15 cellular contexts compared by ENCODE assay signal in genomic region chr6:33202799-33203198, GRCh38. TPM values are rescaled to one million over a fixed set of nuclear protein-coding genes. Genes with fewer than 3 reads are reported as not detected.
DNase-seq lines count a peak whose midpoint lies in the region; ATAC-seq and TF ChIP-seq lines count a peak whose summit lies in the region.
"Had no signal": no experiment of that assay in that cellular context is flagged by ENCODE, and none has a peak within 500 bp of the region (broad histone marks: within the 10 kb centered on the region; RNA-seq: fewer than 3 reads in every experiment).

No MANE protein-coding gene starts in this region.

- 82 to 84% methylated on average over 5 to 6 of the region's 6 CpGs for WGBS in esophagus squamous epithelium, 2 donors

- H3K9me3 Mint-ChIP-seq in activated naive CD4-positive, alpha-beta T cell treated with anti-CD3 and anti-CD28 coated beads, Interleukin-2, amount 50 U/mL, for 24 hours, result no peaks in the 10 kb centered on the region
- H3K9me3 Mint-ChIP-seq in activated naive CD4-positive, alpha-beta T cell treated with anti-CD3 and anti-CD28 coated beads, Interleukin-2, amount 50 U/mL, for 72 hours, result no peaks in the 10 kb centered on the region
- H3K9me3 Mint-ChIP-seq in WTC11, result no peaks in the 10 kb centered on the region
- no peaks in the 10 kb centered on the region for H3K9me3 Mint-ChIP-seq in stimulated activated memory B cell treated with anti-CD40 and anti-IgM and Interleukin-4, amounts not matched to agents 10 μg/mL and 1 μg/mL and 100 μg/mL, for 72 hours

- H3K79me2 ChIP-seq in fibroblast of lung (ENCODE audit: control insufficient read depth, insufficient read depth, low read length), result peaks cover 52% of the 10 kb centered on the region

- ATAC-seq in activated naive CD4-positive, alpha-beta T cell treated with anti-CD3 and anti-CD28 coated beads, Interleukin-2, amount 50 U/mL, for 72 hours, result no peak
- ATAC-seq in WTC11 (no peak), GM21737 (IDR thresholded peaks at IDR 0.05; ENCODE audit: unreplicated experiment) (no peak)
- no peak for ATAC-seq in stimulated activated memory B cell treated with anti-CD40 and anti-IgM and Interleukin-4, amounts not matched to agents 10 μg/mL and 1 μg/mL and 100 μg/mL, for 72 hours
- ATAC-seq: left lung had no signal

- TF ChIP-seq CTCF in WTC11 (IDR thresholded peaks at IDR 0.05) (no peak), fibroblast of lung (conservative IDR thresholded peaks at IDR 0.05 in 1 of 2, IDR thresholded peaks at IDR 0.05 in 1 of 2; ENCODE audit: low read depth in 1 of 2, low read length in 2 of 2) (no peak), esophagus squamous epithelium (IDR thresholded peaks at IDR 0.05) (no peak)

- H3K4me1 ChIP-seq in fibroblast of lung (ENCODE audit: control insufficient read depth, extremely low read depth, insufficient read depth, low read length) (peaks cover 43% of the 10 kb centered on the region), esophagus squamous epithelium (peaks cover 49 to 90% (median 54%) of the 10 kb centered on the region in 3 donors)

- no peak overlapping the region for H3K9ac ChIP-seq in fibroblast of lung (ENCODE audit: insufficient read depth, low read length)

- H3K36me3 ChIP-seq in fibroblast of lung (ENCODE audit: control insufficient read depth, insufficient read depth, low read length) (peaks cover 17% of the 10 kb centered on the region), esophagus squamous epithelium (peaks cover 14 to 28% (median 17%) of the 10 kb centered on the region in 3 donors)

- DNase-seq in activated naive CD4-positive, alpha-beta T cell treated with anti-CD3 and anti-CD28 coated beads, Interleukin-2, amount 50 U/mL, for 72 hours (ENCODE audit: low spot score in 2 of 2), result no peak
- DNase-seq in WTC11 (ENCODE audit: low spot score) (no peak), fibroblast of lung (ENCODE audit: low read depth in 2 of 2) (no peak), NCI-H1048 (lab: John Stamatoyannopoulos, UW) (no peak), esophagus squamous epithelium (lab: John Stamatoyannopoulos, UW) (no peak)
- DNase-seq: activated CD4-positive, alpha-beta T cell treated with anti-CD3 and anti-CD28 coated beads, Interleukin-2, amount 50 U/mL, for 48 hours; AML-193; GDM1; left lung; NCI-H2171; SW 1271 had no signal

- H4K20me1 ChIP-seq in fibroblast of lung (ENCODE audit: control insufficient read depth, extremely low read depth, insufficient read depth, low read length), result no peaks in the 10 kb centered on the region

- peak overlapping the region; percentile 100 for H3K4me3 Mint-ChIP-seq in activated naive CD4-positive, alpha-beta T cell treated with anti-CD3 and anti-CD28 coated beads, Interleukin-2, amount 50 U/mL, for 24 hours
- peak overlapping the region; percentile 97 for H3K4me3 Mint-ChIP-seq in WTC11
- no peak overlapping the region for H3K4me3 Mint-ChIP-seq in stimulated activated memory B cell treated with anti-CD40 and anti-IgM and Interleukin-4, amounts not matched to agents 10 μg/mL and 1 μg/mL and 100 μg/mL, for 72 hours

- peak overlapping the region in 2 of 4 experiments; percentile 61 to 96 for H3K4me3 ChIP-seq in fibroblast of lung (replicated peaks in 1 of 4; ENCODE audit: control extremely low read depth in 1 of 4, insufficient read depth in 1 of 4, low read depth in 3 of 4, low read length in 4 of 4)
- H3K4me3 ChIP-seq in esophagus squamous epithelium, result no peak overlapping the region

- peaks cover 65% of the 10 kb centered on the region for H3K4me1 Mint-ChIP-seq in activated naive CD4-positive, alpha-beta T cell treated with anti-CD3 and anti-CD28 coated beads, Interleukin-2, amount 50 U/mL, for 24 hours
- H3K4me1 Mint-ChIP-seq in WTC11, result peaks cover 60% of the 10 kb centered on the region
- peaks cover 82% of the 10 kb centered on the region for H3K4me1 Mint-ChIP-seq in stimulated activated memory B cell treated with anti-CD40 and anti-IgM and Interleukin-4, amounts not matched to agents 10 μg/mL and 1 μg/mL and 100 μg/mL, for 72 hours

- H3K27ac Mint-ChIP-seq in activated naive CD4-positive, alpha-beta T cell treated with anti-CD3 and anti-CD28 coated beads, Interleukin-2, amount 50 U/mL, for 24 hours, result peak overlapping the region; percentile 41
- H3K27ac Mint-ChIP-seq in activated naive CD4-positive, alpha-beta T cell treated with anti-CD3 and anti-CD28 coated beads, Interleukin-2, amount 50 U/mL, for 72 hours, result peak overlapping the region in 1 of 2 donors; percentile 98
- no peak overlapping the region; the same call in 1 of the 2 replicates for H3K27ac Mint-ChIP-seq in WTC11
- H3K27ac Mint-ChIP-seq in stimulated activated memory B cell treated with anti-CD40 and anti-IgM and Interleukin-4, amounts not matched to agents 10 μg/mL and 1 μg/mL and 100 μg/mL, for 72 hours, result peak overlapping the region; percentile 95

- POLR2A ChIA-PET in WTC11 (lab: Charles Lee), result no interaction called here

- no peak overlapping the region for H2AFZ ChIP-seq in fibroblast of lung (ENCODE audit: low read length)

- CTCF ChIA-PET in WTC11 (lab: Charles Lee), result interaction anchor here (0.6 kb wide), 1 partner anchor 25 kb away, joined by 3 read pairs; no protein-coding TSS in a partner anchor

- H3K27me3 ChIP-seq in fibroblast of lung (ENCODE audit: control insufficient read depth, insufficient read depth, low read length) (no peaks in the 10 kb centered on the region), esophagus squamous epithelium (no peaks in the 10 kb centered on the region)
- H3K27me3 ChIP-seq: left lung had no signal

- intact Hi-C loops in esophagus squamous epithelium (cut with DNase I), result no loop called here

- peaks cover 20% of the 10 kb centered on the region for H3K36me3 Mint-ChIP-seq in activated naive CD4-positive, alpha-beta T cell treated with anti-CD3 and anti-CD28 coated beads, Interleukin-2, amount 50 U/mL, for 24 hours
- peaks cover 34 to 49% of the 10 kb centered on the region in 2 donors for H3K36me3 Mint-ChIP-seq in activated naive CD4-positive, alpha-beta T cell treated with anti-CD3 and anti-CD28 coated beads, Interleukin-2, amount 50 U/mL, for 72 hours
- H3K36me3 Mint-ChIP-seq in WTC11, result peaks cover 27% of the 10 kb centered on the region
- H3K36me3 Mint-ChIP-seq in stimulated activated memory B cell treated with anti-CD40 and anti-IgM and Interleukin-4, amounts not matched to agents 10 μg/mL and 1 μg/mL and 100 μg/mL, for 72 hours, result peaks cover 30% of the 10 kb centered on the region

- H3K27ac ChIP-seq in fibroblast of lung (ENCODE audit: insufficient read depth, low read length) (no peak overlapping the region), esophagus squamous epithelium (no peak overlapping the region)
- H3K27ac ChIP-seq: HL-60, left lung had no signal

- H3K4me2 ChIP-seq in fibroblast of lung (ENCODE audit: extremely low read depth, insufficient read depth, low read length), result peak overlapping the region; percentile 66

- H3K9me3 ChIP-seq in fibroblast of lung (ENCODE audit: control insufficient read depth, insufficient read depth, low read depth, low read length), result no peaks in the 10 kb centered on the region
- H3K9me3 ChIP-seq in esophagus squamous epithelium, result no peaks in the 10 kb centered on the region
- H3K9me3 ChIP-seq: left lung had no signal

- no peaks in the 10 kb centered on the region for H3K27me3 Mint-ChIP-seq in activated naive CD4-positive, alpha-beta T cell treated with anti-CD3 and anti-CD28 coated beads, Interleukin-2, amount 50 U/mL, for 24 hours
- peaks cover 27% of the 10 kb centered on the region for H3K27me3 Mint-ChIP-seq in WTC11 (ENCODE audit: low read depth)
- no peaks in the 10 kb centered on the region for H3K27me3 Mint-ChIP-seq in stimulated activated memory B cell treated with anti-CD40 and anti-IgM and Interleukin-4, amounts not matched to agents 10 μg/mL and 1 μg/mL and 100 μg/mL, for 72 hours

- no peak for TF ChIP-seq POLR2A in esophagus squamous epithelium (IDR thresholded peaks at IDR 0.05)

TF ChIP-seq in WTC11, 78 proteins besides CTCF, POLR2A, EP300 and RAD21 (continues in another document):
- no peak for TF ChIP-seq ZNF423 (CRISPR knock-in tag; IDR thresholded peaks at IDR 0.05)

RNA-seq across cellular contexts. Expression of gene HSD17B8, which starts 1.7 kb away (rescaled TPM):
- 10 to 100 TPM; 14.7 to 17.5 TPM for total RNA-seq in activated naive CD4-positive, alpha-beta T cell treated with anti-CD3 and anti-CD28 coated beads, Interleukin-2, amount 50 U/mL, for 72 hours
- total RNA-seq in WTC11 (2021) (7.3 to 8.1 TPM (median 7.7 TPM) in 3 replicates), fibroblast of lung (11.0 and 11.4 TPM in 2 replicates), esophagus squamous epithelium (10 to 100 TPM; 15.1 to 42.5 (median 26.3) TPM)
- polyA plus RNA-seq in fibroblast of lung, result 4.9 and 5.9 TPM in 2 replicates
- polyA plus RNA-seq in fibroblast of lung (2012), result 3.7 and 5.2 TPM in 2 replicates
- 3.2 TPM in 1 of 2 replicates, not detected in the other for polyA minus RNA-seq in fibroblast of lung (ENCODE audit: low replicate concordance)

RNA-seq across cellular contexts. Expression of gene SLC39A7, which starts 2.1 kb away (rescaled TPM):
- total RNA-seq in activated naive CD4-positive, alpha-beta T cell treated with anti-CD3 and anti-CD28 coated beads, Interleukin-2, amount 50 U/mL, for 72 hours, result 10 to 100 TPM; 45.8 to 78.2 TPM
- total RNA-seq in WTC11 (2021), result 131 to 163 TPM (median 134 TPM) in 3 replicates
- total RNA-seq in fibroblast of lung, result 89.9 and 112 TPM in 2 replicates
- 121 and 160 TPM in 2 replicates for polyA plus RNA-seq in fibroblast of lung
- 192 and 237 TPM in 2 replicates for polyA plus RNA-seq in fibroblast of lung (2012)
- 193 and 277 TPM in 2 replicates for polyA minus RNA-seq in fibroblast of lung (ENCODE audit: low replicate concordance)
- total RNA-seq in esophagus squamous epithelium, result 10 to 100 TPM; 43.1 to 72.4 (median 62.4) TPM

RNA-seq across cellular contexts. Expression of gene RXRB, which starts 2.3 kb away (rescaled TPM):
- total RNA-seq in activated naive CD4-positive, alpha-beta T cell treated with anti-CD3 and anti-CD28 coated beads, Interleukin-2, amount 50 U/mL, for 72 hours, result 10 to 100 TPM; 46.6 to 89.0 TPM
- total RNA-seq in WTC11 (2021), result 21.5 to 24.5 TPM (median 23.3 TPM) in 3 replicates
- total RNA-seq in fibroblast of lung, result 20.0 and 25.9 TPM in 2 replicates
- polyA plus RNA-seq in fibroblast of lung, result 33.1 and 34.0 TPM in 2 replicates
- 28.7 and 29.7 TPM in 2 replicates for polyA plus RNA-seq in fibroblast of lung (2012)
- polyA minus RNA-seq in fibroblast of lung (ENCODE audit: low replicate concordance), result 44.5 and 46.2 TPM in 2 replicates
- total RNA-seq in esophagus squamous epithelium, result 10 to 100 TPM; 13.9 to 26.7 (median 16.7) TPM

RNA-seq across cellular contexts. Expression of gene RING1, which starts 5.5 kb away (rescaled TPM):
- total RNA-seq in activated naive CD4-positive, alpha-beta T cell treated with anti-CD3 and anti-CD28 coated beads, Interleukin-2, amount 50 U/mL, for 72 hours, result 10 to 100 TPM; 30.3 to 46.5 TPM
- total RNA-seq in WTC11 (2021), result 26.6 to 30.2 TPM (median 27.8 TPM) in 3 replicates
- total RNA-seq in fibroblast of lung, result 30.6 and 33.1 TPM in 2 replicates
- polyA plus RNA-seq in fibroblast of lung, result 24.7 and 27.3 TPM in 2 replicates
- 51.3 and 58.5 TPM in 2 replicates for polyA plus RNA-seq in fibroblast of lung (2012)
- 45.7 and 60.7 TPM in 2 replicates for polyA minus RNA-seq in fibroblast of lung (ENCODE audit: low replicate concordance)
- total RNA-seq in esophagus squamous epithelium, result 10 to 100 TPM; 10.9 to 20.6 (median 13.9) TPM

RNA-seq across cellular contexts. Expression of gene COL11A2, which starts 10.5 kb away (rescaled TPM):
- total RNA-seq in activated naive CD4-positive, alpha-beta T cell treated with anti-CD3 and anti-CD28 coated beads, Interleukin-2, amount 50 U/mL, for 72 hours, result 1 to 10 TPM; 1.8 to 4.6 TPM
- total RNA-seq in WTC11 (2021) (3.0 to 4.4 TPM (median 3.7 TPM) in 3 replicates), fibroblast of lung (0.17 and 0.26 TPM in 2 replicates), esophagus squamous epithelium (under 1 TPM; 0.23 to 0.61 (median 0.41) TPM)
- polyA plus RNA-seq in fibroblast of lung, result 0.06 and 0.17 TPM in 2 replicates
- polyA plus RNA-seq in fibroblast of lung (2012), result 0.06 and 0.30 TPM in 2 replicates
- not detected in 2 replicates for polyA minus RNA-seq in fibroblast of lung (ENCODE audit: low replicate concordance)
